Comparison of ENCODE assay signal across 28 cellular contexts in the genomic region with DNA sequence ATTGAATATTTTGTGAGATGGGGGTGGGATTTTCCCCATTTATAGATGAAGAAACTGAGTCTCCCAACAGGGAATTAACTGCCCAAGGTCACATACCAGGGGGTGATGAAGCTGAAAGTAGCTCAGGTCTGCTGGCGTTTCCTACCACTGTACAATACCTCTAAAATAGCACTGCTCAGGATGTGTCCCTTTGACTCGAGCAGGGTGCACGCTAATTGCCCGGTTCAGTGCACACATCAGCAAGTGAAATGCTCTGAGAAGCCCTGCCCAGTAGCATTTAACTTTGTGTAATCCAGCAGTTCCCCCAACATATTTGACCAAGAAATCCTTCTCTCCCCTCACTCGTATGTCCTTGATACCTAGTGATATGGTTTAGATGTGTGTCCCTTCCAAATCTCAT. TPM values are rescaled to one million over a fixed set of nuclear protein-coding genes. Genes with fewer than 3 reads are reported as not detected.
"Had no signal": no experiment of that assay in that cellular context is flagged by ENCODE, and none has a peak within 500 bp of the region (broad histone marks: within the 10 kb centered on the region; RNA-seq: fewer than 3 reads in every experiment).

No MANE protein-coding gene starts in this region.

- H3K9me3 Mint-ChIP-seq: activated CD4-positive, alpha-beta T cell treated with anti-CD3 and anti-CD28 coated beads, Interleukin-2, amount 10 ng/mL, durations not matched to agents 7 days and 5 days; activated CD8-positive, alpha-beta T cell treated with anti-CD3 and anti-CD28 coated beads for 36 hours; activated T-helper 2 cell treated with anti-CD3 and anti-CD28 coated beads, Interferon-gamma antibody, Interleukin-2, Interleukin-4, amounts not matched to agents 10 μg/mL and 5 μg/mL and 100 μg/mL, durations not matched to agents 14 hours and 24 hours and 36 hours; natural killer cell treated with Interleukin-12 subunit alpha and Interleukin-12 subunit beta and Interleukin-15 and Interleukin-18, amount 100 ng/mL, for 72 hours had no signal

- H3K9me3 ChIP-seq: esophagus muscularis mucosa, mucosa of descending colon, suprapubic skin, tibial artery had no signal

- H3K36me3 Mint-ChIP-seq: activated naive CD4-positive, alpha-beta T cell treated with anti-CD3 and anti-CD28 coated beads, Interleukin-2, amount 50 U/mL, for 72 hours; natural killer cell treated with Interleukin-12 subunit alpha and Interleukin-12 subunit beta and Interleukin-15 and Interleukin-18, amount 100 ng/mL, for 72 hours had no signal

- H3K4me1 ChIP-seq: breast epithelium, esophagus muscularis mucosa, heart left ventricle, left ventricle myocardium inferior, suprapubic skin, tibial artery had no signal

- H3K4me3 ChIP-seq: breast epithelium, esophagus muscularis mucosa, heart left ventricle, left ventricle myocardium inferior, lung, mucosa of descending colon, smooth muscle cell, suprapubic skin, tibial artery had no signal

- H3K36me3 ChIP-seq: breast epithelium, esophagus muscularis mucosa, heart left ventricle, left ventricle myocardium inferior, suprapubic skin, tibial artery had no signal

- H3K27ac Mint-ChIP-seq: activated CD4-positive, alpha-beta T cell treated with anti-CD3 and anti-CD28 coated beads, Interleukin-2, amount 10 ng/mL, durations not matched to agents 7 days and 5 days; activated CD8-positive, alpha-beta T cell treated with anti-CD3 and anti-CD28 coated beads for 36 hours; activated naive CD4-positive, alpha-beta T cell treated with anti-CD3 and anti-CD28 coated beads, Interleukin-2, amount 50 U/mL, for 72 hours; activated T-helper 2 cell treated with anti-CD3 and anti-CD28 coated beads, Interferon-gamma antibody, Interleukin-2, Interleukin-4, amounts not matched to agents 10 μg/mL and 5 μg/mL and 100 μg/mL, durations not matched to agents 14 hours and 24 hours and 36 hours; endodermal cell; natural killer cell treated with Interleukin-12 subunit alpha and Interleukin-12 subunit beta and Interleukin-15 and Interleukin-18, amount 100 ng/mL, for 72 hours; T-helper 17 cell; WTC11 had no signal

- H3K27me3 ChIP-seq: foreskin keratinocyte had no signal

- H3K4me2 ChIP-seq: smooth muscle cell had no signal

- H3K27ac ChIP-seq: breast epithelium, esophagus muscularis mucosa, foreskin keratinocyte, heart left ventricle, left ventricle myocardium inferior, suprapubic skin, tibial artery had no signal

- DNase-seq: activated CD4-positive, alpha-beta T cell treated with anti-CD3 and anti-CD28 coated beads for 1 hour; activated CD4-positive, alpha-beta T cell treated with anti-CD3 and anti-CD28 coated beads, Interleukin-2, amount 10 ng/mL, durations not matched to agents 7 days and 5 days; activated CD8-positive, alpha-beta T cell treated with anti-CD3 and anti-CD28 coated beads for 36 hours; activated T-cell treated with anti-CD3 and anti-CD28 coated beads, Interleukin-2, amount 50 U/mL, for 48 hours; central memory CD4-positive, alpha-beta T cell; endodermal cell; foreskin keratinocyte; heart left ventricle; left ventricle myocardium inferior; mucosa of descending colon; retina; stimulated activated CD4-positive, alpha-beta T cell treated with anti-CD3 and anti-CD28 coated beads, Interleukin-2, amount 100 ng/mL, for 24 hours; stimulated activated naive CD4-positive, alpha-beta T cell; T-helper 17 cell; tibial artery had no signal

- H3K4me3 Mint-ChIP-seq: activated CD4-positive, alpha-beta T cell treated with anti-CD3 and anti-CD28 coated beads, Interleukin-2, amount 10 ng/mL, durations not matched to agents 7 days and 5 days; activated CD8-positive, alpha-beta T cell treated with anti-CD3 and anti-CD28 coated beads for 36 hours; endodermal cell; natural killer cell treated with Interleukin-12 subunit alpha and Interleukin-12 subunit beta and Interleukin-15 and Interleukin-18, amount 100 ng/mL, for 72 hours; T-helper 17 cell; WTC11 had no signal

- H3K27me3 Mint-ChIP-seq: activated CD8-positive, alpha-beta T cell treated with anti-CD3 and anti-CD28 coated beads for 36 hours had no signal

- ATAC-seq: activated CD8-positive, alpha-beta T cell treated with anti-CD3 and anti-CD28 coated beads for 36 hours; activated naive CD4-positive, alpha-beta T cell treated with anti-CD3 and anti-CD28 coated beads, Interleukin-2, amount 50 U/mL, for 72 hours; foreskin keratinocyte; heart left ventricle; mucosa of descending colon; natural killer cell treated with Interleukin-12 subunit alpha and Interleukin-12 subunit beta and Interleukin-15 and Interleukin-18, amount 100 ng/mL, for 72 hours; sciatic nerve; T-helper 17 cell; WTC11 had no signal

RNA-seq across cellular contexts. Expression of a gene that starts 51.5 kb away (rescaled TPM):
- total RNA-seq: esophagus muscularis mucosa, foreskin keratinocyte, heart left ventricle, left ventricle myocardium inferior, mesenteric fat pad, myocyte, posterior vena cava, sciatic nerve, smooth muscle cell, suprapubic skin, T-helper 17 cell had no signal
- polyA plus RNA-seq: foreskin keratinocyte, heart left ventricle, smooth muscle cell had no signal
